ENCODE assay signal across 8 cellular contexts in the genomic region with DNA sequence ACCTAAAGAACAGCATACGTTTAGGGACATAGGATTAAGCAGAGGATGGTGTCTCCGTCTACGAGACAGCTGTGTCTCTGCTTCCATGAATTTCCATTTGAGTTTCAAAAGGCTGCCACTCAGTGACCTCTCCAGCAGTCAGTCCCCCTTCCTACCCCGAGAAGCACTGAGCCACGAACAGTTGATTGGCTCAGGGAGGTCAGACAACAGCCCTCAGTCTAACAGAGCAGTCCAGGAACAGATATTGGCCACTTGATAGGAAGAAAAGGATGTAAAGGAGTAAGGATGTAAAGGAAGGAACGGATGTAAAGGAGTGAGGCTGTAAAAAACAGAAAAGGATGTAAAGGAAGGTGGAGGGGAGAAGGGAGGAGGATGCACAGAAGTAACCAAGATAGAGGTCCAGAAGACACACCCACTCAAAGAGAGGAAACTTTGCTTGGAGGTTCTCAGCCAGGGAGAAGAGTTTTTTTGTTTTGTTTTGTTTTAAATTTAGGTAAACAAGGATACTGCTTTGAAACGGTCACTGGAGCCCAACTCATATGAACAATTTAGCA. TPM values are rescaled to one million over a fixed set of nuclear protein-coding genes. Genes with fewer than 3 reads are reported as not detected.
DNase-seq lines count a peak whose midpoint lies in the region; ATAC-seq and TF ChIP-seq lines count a peak whose summit lies in the region.

No MANE protein-coding gene starts in this region.

- no peak overlapping the region for H2BK15ac ChIP-seq in mesenchymal stem cell (ENCODE audit: low read depth, poor library complexity, severe bottlenecking)

- H2BK5ac ChIP-seq in mesenchymal stem cell (ENCODE audit: low read depth, low read length, poor library complexity, severe bottlenecking) = no peak overlapping the region

- H3K23ac ChIP-seq in mesenchymal stem cell (ENCODE audit: low read length in 2 of 2) = no peak overlapping the region

- H2BK12ac ChIP-seq in mesenchymal stem cell (ENCODE audit: low read length in 2 of 2) = no peak overlapping the region

- WGBS in mesenchymal stem cell = 51% methylated on average over 6 of the region's 7 CpGs

- no peak for DNase-seq in astrocyte of the cerebellum (ENCODE audit: low read depth)
- peak; percentile 25 for DNase-seq in mesenchymal stem cell
- no peak for DNase-seq in GM03348 (ENCODE audit: low spot score)
- no peak for DNase-seq in ACHN
- no peak for DNase-seq in NCI-H128 (lab: John Stamatoyannopoulos, UW; ENCODE audit: unreplicated experiment)

- no peak overlapping the region for H3K14ac ChIP-seq in mesenchymal stem cell (ENCODE audit: low read length in 2 of 2)

- no peak overlapping the region for H3K18ac ChIP-seq in mesenchymal stem cell (ENCODE audit: low read depth in 1 of 2, low read length in 2 of 2)

- no peak overlapping the region for H2AK5ac ChIP-seq in mesenchymal stem cell (ENCODE audit: low read length, severe bottlenecking)

- TF ChIP-seq CTCF in 22Rv1 (IDR thresholded peaks at IDR 0.05) (no peak), astrocyte of the cerebellum (IDR thresholded peaks at IDR 0.05; ENCODE audit: low read depth, low read length, missing control alignments) (no peak)

- H3K4me2 ChIP-seq in mesenchymal stem cell (ENCODE audit: low read length, poor library complexity, severe bottlenecking) = no peak overlapping the region

- no peaks in the 10 kb centered on the region for H3K36me3 ChIP-seq in HUES6 (ENCODE audit: control insufficient read depth, insufficient read depth, low read length)
- H3K36me3 ChIP-seq in mesenchymal stem cell (ENCODE audit: control insufficient read depth in 1 of 2, insufficient read depth in 2 of 2, low read depth in 1 of 2, low read length in 2 of 2) = no peaks in the 10 kb centered on the region

- no peak overlapping the region for H3K4ac ChIP-seq in mesenchymal stem cell (ENCODE audit: low read depth in 1 of 2, low read length in 2 of 2)

- in situ Hi-C loops in astrocyte of the cerebellum (cut with HindIII; ENCODE audit: low sequenced_read_pairs) = no loop called here
- in situ Hi-C loops in ACHN (cut with HindIII; ENCODE audit: low pct_ligation_motif_present, low pct_unique_long_range_greater_than_20kb, low sequenced_read_pairs) = no loop called here

- no peak overlapping the region for H4K91ac ChIP-seq in mesenchymal stem cell (ENCODE audit: low read length)

- H2BK120ac ChIP-seq in mesenchymal stem cell (ENCODE audit: low read depth, low read length) = no peak overlapping the region

- ATAC-seq in HG03039 (IDR thresholded peaks at IDR 0.05; ENCODE audit: unreplicated experiment) = no peak

- H3K27me3 ChIP-seq in HUES6 (ENCODE audit: control insufficient read depth, insufficient read depth, low read length) (peaks cover 34% of the 10 kb centered on the region), mesenchymal stem cell (ENCODE audit: control insufficient read depth in 1 of 2, insufficient read depth in 1 of 2, low read length in 2 of 2) (peaks cover 0 to 5% of the 10 kb centered on the region in 2 experiments)

- H3K27ac ChIP-seq in 22Rv1 (peak overlapping the region; percentile 85; the same call in 1 of the 2 replicates), HUES6 (ENCODE audit: low read depth, low read length) (no peak overlapping the region), mesenchymal stem cell (ENCODE audit: low read length, poor library complexity, severe bottlenecking) (no peak overlapping the region)

- H2AFZ ChIP-seq in mesenchymal stem cell (ENCODE audit: low read depth, low read length) = no peak overlapping the region

- peaks cover 26% of the 10 kb centered on the region for H3K4me1 ChIP-seq in HUES6 (ENCODE audit: control insufficient read depth, insufficient read depth, low read length)
- H3K4me1 ChIP-seq in mesenchymal stem cell (ENCODE audit: control insufficient read depth, insufficient read depth, low read depth, low read length) = peaks cover 18% of the 10 kb centered on the region

- no peak overlapping the region for H3K9ac ChIP-seq in HUES6 (ENCODE audit: low read length)
- peak overlapping the region; percentile 96 for H3K9ac ChIP-seq in mesenchymal stem cell (ENCODE audit: low read length)

- no peaks in the 10 kb centered on the region for H3K9me3 ChIP-seq in HUES6 (ENCODE audit: control insufficient read depth, insufficient read depth, low read depth, low read length)
- H3K9me3 ChIP-seq in mesenchymal stem cell (ENCODE audit: control insufficient read depth, low read length) = no peaks in the 10 kb centered on the region

- H3K4me3 ChIP-seq in HUES6 (ENCODE audit: low read depth, low read length) (peak overlapping the region; percentile 98), astrocyte of the cerebellum (ENCODE audit: low read depth, low read length) (peak overlapping the region; percentile 86), mesenchymal stem cell (ENCODE audit: insufficient read depth in 1 of 2, low read depth in 1 of 2, low read length in 2 of 2) (peak overlapping the region in 1 of 2 experiments; percentile 89)

- H4K8ac ChIP-seq in mesenchymal stem cell (ENCODE audit: low read length) = no peak overlapping the region

- H3K79me1 ChIP-seq in mesenchymal stem cell (replicated peaks; ENCODE audit: low read length, poor library complexity, severe bottlenecking) = peaks cover 4% of the 10 kb centered on the region

RNA-seq across cellular contexts. Expression of a gene that starts 3.2 kb away (rescaled TPM):
- 0.32 TPM for polyA plus RNA-seq in mesenchymal stem cell (2013, experiment 1 of 2)
- 0.33 TPM for polyA plus RNA-seq in mesenchymal stem cell (2013, experiment 2 of 2)
